20 cellular contexts compared by ENCODE assay signal in genomic region chr10:3332732-3333131, GRCh38.
"Had no signal": no experiment of that assay in that cellular context is flagged by ENCODE, and none has a peak within 500 bp of the region (broad histone marks: within the 10 kb centered on the region; RNA-seq: fewer than 3 reads in every experiment).

No MANE protein-coding gene starts in this region.

- H3K36me3 Mint-ChIP-seq: mesothelial cell of epicardium; natural killer cell; stimulated activated effector memory CD8-positive, alpha-beta T cell treated with anti-CD3 and anti-CD28 coated beads, Interleukin-12 subunit alpha, Interleukin-12 subunit beta, amount 100 ng/mL, for 72 hours had no signal

- H3K4me3 Mint-ChIP-seq: mesothelial cell of epicardium; natural killer cell; stimulated activated effector memory CD8-positive, alpha-beta T cell treated with anti-CD3 and anti-CD28 coated beads, Interleukin-12 subunit alpha, Interleukin-12 subunit beta, amount 100 ng/mL, for 72 hours; stimulated activated naive CD8-positive, alpha-beta T cell treated with anti-CD3 and anti-CD28 coated beads, Interleukin-15, Interleukin-2, amounts not matched to agents 100 ng/mL and 50 ng/mL, for 24 hours had no signal

- H3K27ac Mint-ChIP-seq: mesothelial cell of epicardium; natural killer cell; stimulated activated effector memory CD8-positive, alpha-beta T cell treated with anti-CD3 and anti-CD28 coated beads, Interleukin-12 subunit alpha, Interleukin-12 subunit beta, amount 100 ng/mL, for 72 hours; stimulated activated naive CD8-positive, alpha-beta T cell treated with anti-CD3 and anti-CD28 coated beads, Interleukin-15, Interleukin-2, amounts not matched to agents 100 ng/mL and 50 ng/mL, for 24 hours had no signal

- DNase-seq: cortex of kidney; effector memory CD4-positive, alpha-beta T cell; gastrocnemius medialis; islet precursor cell; mammary epithelial cell; natural killer cell; psoas muscle; retina; right lobe of liver; stimulated activated CD4-positive, alpha-beta T cell treated with anti-CD3 and anti-CD28 coated beads, Interleukin-4, amount 100 ng/mL, for 1 hour; stimulated activated CD8-positive, alpha-beta memory T cell treated with anti-CD3 and anti-CD28 coated beads, Interleukin-4, amount 100 ng/mL, for 48 hours; tibial artery; upper lobe of left lung had no signal

- H3K4me3 ChIP-seq: esophagus muscularis mucosa, gastrocnemius medialis, psoas muscle, right lobe of liver, tibial artery, upper lobe of left lung, vagina had no signal

- H3K27me3 ChIP-seq: esophagus muscularis mucosa, gastrocnemius medialis, right lobe of liver, tibial artery, upper lobe of left lung, vagina had no signal

- H3K36me3 ChIP-seq: esophagus muscularis mucosa, gastrocnemius medialis, right lobe of liver, tibial artery, upper lobe of left lung, vagina had no signal

- H3K9me3 ChIP-seq: esophagus muscularis mucosa, gastrocnemius medialis, psoas muscle, right lobe of liver, tibial artery, upper lobe of left lung, vagina had no signal

- H3K9me3 Mint-ChIP-seq: mesothelial cell of epicardium; natural killer cell; stimulated activated effector memory CD8-positive, alpha-beta T cell treated with anti-CD3 and anti-CD28 coated beads, Interleukin-12 subunit alpha, Interleukin-12 subunit beta, amount 100 ng/mL, for 72 hours; stimulated activated naive CD8-positive, alpha-beta T cell treated with anti-CD3 and anti-CD28 coated beads, Interleukin-15, Interleukin-2, amounts not matched to agents 100 ng/mL and 50 ng/mL, for 24 hours had no signal

- H3K27ac ChIP-seq: epithelial cell of prostate, esophagus muscularis mucosa, gastrocnemius medialis, psoas muscle, right lobe of liver, tibial artery, upper lobe of left lung, vagina had no signal

- H3K4me1 ChIP-seq: esophagus muscularis mucosa, gastrocnemius medialis, psoas muscle, right lobe of liver, tibial artery, upper lobe of left lung, vagina had no signal

- H3K4me1 Mint-ChIP-seq: natural killer cell had no signal

- ATAC-seq: gastrocnemius medialis; left lobe of liver; natural killer cell; psoas muscle; right lobe of liver; stimulated activated effector memory CD8-positive, alpha-beta T cell treated with anti-CD3 and anti-CD28 coated beads, Interleukin-12 subunit alpha, Interleukin-12 subunit beta, amount 100 ng/mL, for 72 hours had no signal
